19 cellular contexts compared by ENCODE assay signal in the genomic region with DNA sequence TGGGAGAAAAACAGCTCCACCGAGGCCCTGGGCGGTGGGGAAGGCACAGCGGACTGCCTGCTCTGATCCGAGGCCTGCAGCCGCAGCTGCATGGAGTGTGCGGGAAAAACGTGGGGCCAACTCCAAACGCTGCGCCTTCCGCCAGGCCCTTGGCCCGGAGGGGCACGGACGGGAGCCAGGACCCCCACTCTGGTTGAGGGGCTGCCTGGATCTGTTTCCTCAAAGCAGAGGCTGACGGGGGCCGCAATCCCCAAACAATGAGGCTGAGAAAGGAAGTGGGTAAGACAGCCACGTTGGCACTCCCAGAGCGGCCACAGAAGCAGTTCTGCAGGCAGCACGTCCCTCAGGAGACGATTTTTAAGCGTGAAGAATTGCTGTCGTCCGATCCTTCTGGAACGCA.
"Had no signal": no experiment of that assay in that cellular context is flagged by ENCODE, and none has a peak within 500 bp of the region (broad histone marks: within the 10 kb centered on the region; RNA-seq: fewer than 3 reads in every experiment).

No MANE protein-coding gene starts in this region.

- H3K4me3 Mint-ChIP-seq: activated naive CD8-positive, alpha-beta T cell treated with anti-CD3 and anti-CD28 coated beads for 36 hours; natural killer cell treated with Interleukin-12 subunit alpha and Interleukin-12 subunit beta and Interleukin-15 and Interleukin-18, amount 100 ng/mL, for 72 hours; stimulated activated naive CD8-positive, alpha-beta T cell treated with anti-CD3 and anti-CD28 coated beads, Interleukin-15, Interleukin-2, amounts not matched to agents 100 ng/mL and 50 ng/mL, for 24 hours had no signal

- ATAC-seq: natural killer cell treated with Interleukin-12 subunit alpha and Interleukin-12 subunit beta and Interleukin-15 and Interleukin-18, amount 100 ng/mL, for 72 hours had no signal

- H3K4me3 ChIP-seq: dorsolateral prefrontal cortex, skin epidermis, tibial nerve, uterus had no signal

- DNase-seq: activated CD4-positive, alpha-beta T cell treated with anti-CD3 and anti-CD28 coated beads for 1 hour; activated CD4-positive, alpha-beta T cell treated with anti-CD3 and anti-CD28 coated beads, Interleukin-2, amount 50 U/mL, for 48 hours; activated naive CD8-positive, alpha-beta T cell treated with anti-CD3 and anti-CD28 coated beads for 36 hours; amniotic stem cell; caudate nucleus; hippocampal formation; mesendoderm; retina; stimulated activated CD4-positive, alpha-beta T cell treated with anti-CD3 and anti-CD28 coated beads, Interleukin-15, amount 100 ng/mL, for 24 hours; stimulated activated CD4-positive, alpha-beta T cell treated with anti-CD3 and anti-CD28 coated beads, Interleukin-2, amount 100 ng/mL, for 48 hours; SW 1271; T-helper 2 cell; uterus; WERI-Rb-1 had no signal

- H3K4me1 ChIP-seq: tibial nerve, uterus had no signal

- H3K9me3 Mint-ChIP-seq: activated naive CD8-positive, alpha-beta T cell treated with anti-CD3 and anti-CD28 coated beads for 36 hours; natural killer cell treated with Interleukin-12 subunit alpha and Interleukin-12 subunit beta and Interleukin-15 and Interleukin-18, amount 100 ng/mL, for 72 hours; stimulated activated naive CD8-positive, alpha-beta T cell treated with anti-CD3 and anti-CD28 coated beads, Interleukin-15, Interleukin-2, amounts not matched to agents 100 ng/mL and 50 ng/mL, for 24 hours had no signal

- H3K9me3 ChIP-seq: tibial nerve, uterus had no signal

- H3K27me3 ChIP-seq: uterus had no signal

- H3K36me3 ChIP-seq: tibial nerve, uterus, WERI-Rb-1 had no signal

- H3K36me3 Mint-ChIP-seq: activated naive CD8-positive, alpha-beta T cell treated with anti-CD3 and anti-CD28 coated beads for 36 hours; natural killer cell treated with Interleukin-12 subunit alpha and Interleukin-12 subunit beta and Interleukin-15 and Interleukin-18, amount 100 ng/mL, for 72 hours had no signal

- H3K27me3 Mint-ChIP-seq: activated naive CD8-positive, alpha-beta T cell treated with anti-CD3 and anti-CD28 coated beads for 36 hours; stimulated activated naive CD8-positive, alpha-beta T cell treated with anti-CD3 and anti-CD28 coated beads, Interleukin-15, Interleukin-2, amounts not matched to agents 100 ng/mL and 50 ng/mL, for 24 hours had no signal

- H3K27ac Mint-ChIP-seq: activated naive CD8-positive, alpha-beta T cell treated with anti-CD3 and anti-CD28 coated beads for 36 hours; natural killer cell treated with Interleukin-12 subunit alpha and Interleukin-12 subunit beta and Interleukin-15 and Interleukin-18, amount 100 ng/mL, for 72 hours; stimulated activated naive CD8-positive, alpha-beta T cell treated with anti-CD3 and anti-CD28 coated beads, Interleukin-15, Interleukin-2, amounts not matched to agents 100 ng/mL and 50 ng/mL, for 24 hours had no signal

- H3K27ac ChIP-seq: dorsolateral prefrontal cortex, skin epidermis, tibial nerve, uterus, WERI-Rb-1 had no signal
